ENCODE assay signal across 9 cellular contexts in genomic region chr5:132364319-132364718, GRCh38. TPM values are rescaled to one million over a fixed set of nuclear protein-coding genes. Genes with fewer than 3 reads are reported as not detected.
DNase-seq lines count a peak whose midpoint lies in the region; ATAC-seq and TF ChIP-seq lines count a peak whose summit lies in the region.
"Had no signal": no experiment of that assay in that cellular context is flagged by ENCODE, and none has a peak within 500 bp of the region (broad histone marks: within the 10 kb centered on the region; RNA-seq: fewer than 3 reads in every experiment).

No MANE protein-coding gene starts in this region.

- H3K4me1 ChIP-seq in IMR-90 (ENCODE audit: control insufficient read depth, insufficient read depth, low read length) (peaks cover 6% of the 10 kb centered on the region), mammary epithelial cell (ENCODE audit: insufficient read depth, low read length) (peaks cover 48% of the 10 kb centered on the region)

- 0 out of 4 replicates have a peak overlapping the region, but pooled peaks of 1 of the 2 experiments have one; percentile 10 for H4K8ac ChIP-seq in IMR-90 (ENCODE audit: low read depth in 2 of 2, low read length in 2 of 2)

- H3K4me2 ChIP-seq in IMR-90 (ENCODE audit: low read depth, low read length): no peak overlapping the region
- H3K4me2 ChIP-seq in mammary epithelial cell (ENCODE audit: insufficient read depth, low read depth, low read length): peak overlapping the region; percentile 46

- H3K9ac ChIP-seq in IMR-90 (ENCODE audit: low read depth, low read length) (no peak overlapping the region), mammary epithelial cell (ENCODE audit: insufficient read depth, low read length) (peak overlapping the region; percentile 57)

- peaks cover 4% of the 10 kb centered on the region; the same call in 1 of the 2 replicates for H3K9me1 ChIP-seq in IMR-90 (ENCODE audit: insufficient read depth, low read length)

- no peak overlapping the region for H3K23ac ChIP-seq in IMR-90 (ENCODE audit: low read depth, low read length)

- peak overlapping the region; percentile 52 for H3K27ac Mint-ChIP-seq in type B pancreatic cell
- H3K27ac Mint-ChIP-seq: activated naive CD4-positive, alpha-beta T cell treated with anti-CD3 and anti-CD28 coated beads, Interleukin-2, amount 50 U/mL, for 72 hours had no signal

- H3K27ac ChIP-seq in IMR-90 (ENCODE audit: insufficient read depth, low read length): no peak overlapping the region
- peak overlapping the region; percentile 92 for H3K27ac ChIP-seq in mammary epithelial cell (ENCODE audit: insufficient read depth, low read depth, low read length)
- H3K27ac ChIP-seq: WERI-Rb-1 had no signal

- H3K27me3 ChIP-seq in IMR-90 (ENCODE audit: control insufficient read depth, insufficient read depth, low read length) (0 out of 2 replicates have a peak, but pooled peaks cover 2% of the 10 kb centered on the region), mammary epithelial cell (ENCODE audit: insufficient read depth, low read length) (no peaks in the 10 kb centered on the region)

- H3K4me3 ChIP-seq in IMR-90 (ENCODE audit: insufficient read depth, low read depth, low read length): no peak overlapping the region
- H3K4me3 ChIP-seq in mammary epithelial cell (replicated peaks in 1 of 3; ENCODE audit: insufficient read depth in 1 of 3, low read depth in 2 of 3, low read length in 3 of 3): no peak overlapping the region

- no peaks in the 10 kb centered on the region for H3K9me3 Mint-ChIP-seq in type B pancreatic cell
- H3K9me3 Mint-ChIP-seq: activated naive CD4-positive, alpha-beta T cell treated with anti-CD3 and anti-CD28 coated beads, Interleukin-2, amount 50 U/mL, for 72 hours had no signal

- intact Hi-C loops in IMR-90 (cut with micrococcal nuclease) (loop anchor here (2.0 to 5.0 kb wide), 2 partner anchors 70 to 302 kb away; partner anchors contain the start of genes IL3 and SLC22A4), mammary epithelial cell (cut with micrococcal nuclease) (loop anchor here (1.0 kb wide), 1 partner anchor 105 kb away; no protein-coding TSS in a partner anchor)

- H3K4me1 Mint-ChIP-seq in type B pancreatic cell (ENCODE audit: unreplicated experiment): peaks cover 13% of the 10 kb centered on the region

- H2AFZ ChIP-seq in IMR-90 (replicated peaks; ENCODE audit: low read length, poor library complexity): no peak overlapping the region
- H2AFZ ChIP-seq in mammary epithelial cell (ENCODE audit: low read depth, low read length): no peak overlapping the region

- 0 out of 2 replicates have a peak overlapping the region, but pooled peaks have one; percentile 0 for H3K14ac ChIP-seq in IMR-90 (replicated peaks; ENCODE audit: low read depth, low read length)

- TF ChIP-seq RAD21 in IMR-90 (IDR thresholded peaks at IDR 0.05; ENCODE audit: low read length): no peak

- no peak for TF ChIP-seq POLR2A in IMR-90 (IDR thresholded peaks at IDR 0.05; ENCODE audit: low read depth, low read length)

- no peaks in the 10 kb centered on the region for H3K27me3 Mint-ChIP-seq in type B pancreatic cell

- H4K91ac ChIP-seq in IMR-90 (ENCODE audit: insufficient read depth, low read depth, low read length): no peak overlapping the region

- in situ Hi-C loops in IMR-90 (cut with MboI; ENCODE audit: low sequenced_read_pairs) (loop anchor here (10.0 kb wide), 1 partner anchor 300 kb away; the partner anchor contains the start of gene IL3), mammary epithelial cell (cut with MboI; ENCODE audit: low sequenced_read_pairs in 2 of 2) (no loop called here)

- POLR2A ChIA-PET in IMR-90 (lab: Charles Lee; ENCODE audit: unreplicated experiment): no interaction called here

- DNase-seq in IMR-90 (peak; percentile 72), mammary epithelial cell (peak; percentile 88), left lobe of liver (ENCODE audit: low spot score) (peak; percentile 58), type B pancreatic cell (ENCODE audit: extremely low spot score, unreplicated experiment) (no peak), occipital lobe (lab: John Stamatoyannopoulos, UW) (no peak), COLO829 (ENCODE audit: low spot score) (no peak)
- DNase-seq: WERI-Rb-1 had no signal

- no CpG with 5 or more reads among the region's 1 CpG for WGBS in IMR-90 (ENCODE audit: extremely low coverage in 2 of 2, insufficient read length in 1 of 2), 2 experiments
- WGBS in mammary epithelial cell (ENCODE audit: low coverage, missing lambda C conversion rate): 0% methylated on average over 1 of the region's 1 CpG

- H3K4ac ChIP-seq in IMR-90 (ENCODE audit: low read depth, low read length): peak overlapping the region; percentile 25

- BruUV-seq in IMR-90 (replicated peaks; lab: Mats Ljungman, UMichigan) (no TSS peak), mammary epithelial cell (replicated peaks; lab: Mats Ljungman, UMichigan) (no TSS peak)

- no peak overlapping the region for H4K5ac ChIP-seq in IMR-90 (ENCODE audit: low read depth, low read length)

- dilution Hi-C loops in IMR-90 (cut with HindIII; ENCODE audit: low sequenced_read_pairs, unreplicated experiment) (no loop called here), mammary epithelial cell (cut with HindIII; ENCODE audit: low sequenced_read_pairs) (no loop called here)

- H3K56ac ChIP-seq in IMR-90 (ENCODE audit: extremely low read depth, insufficient read depth, low read length): no peak overlapping the region

- H3K36me3 ChIP-seq in IMR-90 (ENCODE audit: control insufficient read depth, insufficient read depth, low read length) (no peaks in the 10 kb centered on the region), mammary epithelial cell (ENCODE audit: insufficient read depth, low read length) (no peaks in the 10 kb centered on the region)
- H3K36me3 ChIP-seq: WERI-Rb-1 had no signal

- no peak overlapping the region for H3K4me3 Mint-ChIP-seq in type B pancreatic cell

- peaks cover 31% of the 10 kb centered on the region for H3K36me3 Mint-ChIP-seq in type B pancreatic cell

- no peaks in the 10 kb centered on the region for H3K79me1 ChIP-seq in IMR-90 (ENCODE audit: low read depth in 1 of 2, low read length in 2 of 2)

- H3K9me3 ChIP-seq in IMR-90 (ENCODE audit: control insufficient read depth, insufficient read depth, low read length) (no peaks in the 10 kb centered on the region), mammary epithelial cell (replicated peaks; ENCODE audit: insufficient read depth, low read length) (no peaks in the 10 kb centered on the region)

- H4K20me1 ChIP-seq in IMR-90 (ENCODE audit: insufficient read depth, low read length): no peaks in the 10 kb centered on the region
- no peaks in the 10 kb centered on the region for H4K20me1 ChIP-seq in mammary epithelial cell (ENCODE audit: insufficient read depth, low read length)

- CTCF ChIA-PET in IMR-90 (lab: Yijun Ruan, JAX) (no interaction called here), mammary epithelial cell (lab: Charles Lee; ENCODE audit: low non-redundant PET) (no interaction called here)

- peaks cover 8% of the 10 kb centered on the region for H3K79me2 ChIP-seq in mammary epithelial cell (ENCODE audit: insufficient read depth, low read length)

- TF ChIP-seq CTCF in IMR-90 (conservative IDR thresholded peaks at IDR 0.05; ENCODE audit: low read depth, low read length) (no peak), mammary epithelial cell (conservative IDR thresholded peaks at IDR 0.05 in 1 of 2, IDR thresholded peaks at IDR 0.05 in 1 of 2; ENCODE audit: extremely low read depth in 1 of 2, insufficient read depth in 1 of 2, low read depth in 1 of 2, low read length in 2 of 2) (no peak), type B pancreatic cell (conservative IDR thresholded peaks at IDR 0.05) (no peak)

- no peak overlapping the region for H2BK120ac ChIP-seq in IMR-90 (ENCODE audit: low read depth, low read length)

- peak overlapping the region; percentile 29 for H2BK5ac ChIP-seq in IMR-90 (ENCODE audit: low read depth, low read length, poor library complexity, severe bottlenecking)

- no peak overlapping the region for H2AK5ac ChIP-seq in IMR-90 (ENCODE audit: low read depth, low read length)

- H2AK9ac ChIP-seq in IMR-90 (replicated peaks; ENCODE audit: low read depth, low read length, poor library complexity): no peak overlapping the region

- no peak overlapping the region for H2BK15ac ChIP-seq in IMR-90 (ENCODE audit: low read depth, low read length)

- no peak overlapping the region for H3K18ac ChIP-seq in IMR-90 (ENCODE audit: low read depth, low read length)

- 0 out of 2 replicates have a peak overlapping the region, but pooled peaks have one; percentile 0 for H2BK20ac ChIP-seq in IMR-90 (ENCODE audit: low read depth, low read length)

- ATAC-seq in IMR-90 (ENCODE audit: low read depth): 0 out of 2 replicates have a peak, but pooled peaks have one; percentile 9
- peak; percentile 78 for ATAC-seq in left lobe of liver
- no peak for ATAC-seq in GM18519 (IDR thresholded peaks at IDR 0.05; ENCODE audit: low FRiP score, unreplicated experiment)

TF ChIP-seq in IMR-90, 13 proteins besides CTCF, POLR2A, EP300 and RAD21:
- no peak for TF ChIP-seq ELK1 (IDR thresholded peaks at IDR 0.05; ENCODE audit: borderline replicate concordance, low read depth, low read length)
- TF ChIP-seq CEBPB (IDR thresholded peaks at IDR 0.05; ENCODE audit: low read depth, low read length): peak; percentile 98
- peak; percentile 21; the same call in 1 of the 2 replicates for TF ChIP-seq MAFK (IDR thresholded peaks at IDR 0.05; ENCODE audit: low read depth, low read length)
- peak; percentile 20; the same call in 1 of the 2 replicates for TF ChIP-seq NFE2L2 (IDR thresholded peaks at IDR 0.05; ENCODE audit: low read depth, low read length)
- TF ChIP-seq FOS (IDR thresholded peaks at IDR 0.05; ENCODE audit: low read depth, low read length): no peak
TF ChIP-seq in IMR-90: peak in this region for 3.

RNA-seq across cellular contexts. Expression of gene SLC22A5, which starts 5.2 kb away (rescaled TPM):
- total RNA-seq in IMR-90 (2012; rRNA removed): 3.6 and 6.1 TPM in 2 replicates
- 6.0 and 7.1 TPM in 2 replicates for polyA plus RNA-seq in IMR-90 (2012; rRNA removed)
- 1.3 and 4.2 TPM in 2 replicates for polyA plus RNA-seq in IMR-90 (2012; cell fraction: cytosol; rRNA removed)
- 28.5 and 37.6 TPM in 2 replicates for polyA plus RNA-seq in IMR-90 (2012; cell fraction: nucleus; rRNA removed; ENCODE audit: low replicate concordance)
- 10 to 100 TPM; 11.5 to 13.8 TPM for total RNA-seq in mammary epithelial cell
- polyA plus RNA-seq in mammary epithelial cell: 15.5 TPM
- polyA minus RNA-seq in mammary epithelial cell: 69.6 TPM
- total RNA-seq in left lobe of liver: 8.8 TPM
- total RNA-seq in type B pancreatic cell (ENCODE audit: low replicate concordance): 21.6 and 39.3 TPM in 2 replicates
- total RNA-seq in occipital lobe: 10.5 TPM

Comparison
In these comparisons a context has a peak if more than half of its experiments do, and no peak if none do; other contexts are left out.
1. DNase-seq: peak in IMR-90 (single experiment), mammary epithelial cell (single experiment) and left lobe of liver (single experiment); none in type B pancreatic cell (single experiment), occipital lobe (single experiment) and COLO829 (single experiment).